ENCODE assay signal across 33 cellular contexts in the genomic region with DNA sequence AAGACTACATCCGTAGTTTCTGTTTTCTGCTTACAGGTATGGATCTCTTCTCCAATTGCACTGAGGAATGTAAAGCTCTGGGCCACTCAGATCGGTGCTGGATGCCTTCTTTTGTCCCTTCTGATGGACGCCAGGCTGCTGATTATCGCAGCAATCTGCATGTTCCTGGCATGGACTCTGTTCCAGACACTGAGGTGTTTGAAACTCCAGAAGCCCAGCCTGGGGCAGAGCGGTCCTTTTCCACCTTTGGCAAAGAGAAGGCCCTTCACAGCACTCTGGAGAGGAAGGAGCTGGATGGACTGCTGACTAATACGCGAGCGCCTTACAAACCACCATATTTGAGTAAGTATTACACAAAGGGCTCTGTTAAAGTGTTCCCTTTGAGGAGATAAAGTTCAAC. TPM values are rescaled to one million over a fixed set of nuclear protein-coding genes. Genes with fewer than 3 reads are reported as not detected.
A peak's percentile ranks its signal among the peaks of the same experiment; 100 is the strongest.
DNase-seq lines count a peak whose midpoint lies in the region; ATAC-seq lines count a peak whose summit lies in the region.
"Had no signal": no experiment of that assay in that cellular context is flagged by ENCODE, and none has a peak within 500 bp of the region (broad histone marks: within the 10 kb centered on the region; RNA-seq: fewer than 3 reads in every experiment).

No MANE protein-coding gene starts in this region.

- no CpG with 5 or more reads among the region's 8 CpGs for WGBS in neuronal stem cell (ENCODE audit: extremely low coverage in 2 of 2, insufficient read length in 2 of 2, insufficient replicate concordance in 1 of 2), 2 donors

- H3K27ac ChIP-seq in cingulate gyrus (ENCODE audit: low read depth, low read length) (peak overlapping the region; percentile 72), neuronal stem cell (replicated peaks; ENCODE audit: low read length) (no peak overlapping the region)
- H3K27ac ChIP-seq: A549, gastrocnemius medialis, hepatocyte, ovary had no signal

- no peak overlapping the region for H2AK5ac ChIP-seq in neuronal stem cell (ENCODE audit: low read depth, low read length)

- no peak overlapping the region for H2BK5ac ChIP-seq in neuronal stem cell (ENCODE audit: low read length)

- no peak overlapping the region for H2BK120ac ChIP-seq in neuronal stem cell (ENCODE audit: low read depth, low read length)

- CTCF ChIA-PET in T-cell (lab: Charles Lee), result no interaction called here

- H3K9ac ChIP-seq in neuronal stem cell (ENCODE audit: low read depth, low read length, poor library complexity), result no peak overlapping the region

- no peaks in the 10 kb centered on the region for H3K4me1 Mint-ChIP-seq in T-cell

- H3K4me1 ChIP-seq in neuronal stem cell (ENCODE audit: control insufficient read depth in 2 of 2, insufficient read depth in 1 of 2, low read depth in 1 of 2, low read length in 2 of 2), result no peaks in the 10 kb centered on the region
- H3K4me1 ChIP-seq: A549, gastrocnemius medialis had no signal

- H3K9me3 ChIP-seq in neuronal stem cell (replicated peaks in 1 of 2; ENCODE audit: control insufficient read depth in 2 of 2, insufficient read depth in 1 of 2, low read depth in 1 of 2, low read length in 2 of 2), result no peaks in the 10 kb centered on the region
- H3K9me3 ChIP-seq: A549, gastrocnemius medialis, ovary had no signal

- POLR2A ChIA-PET in T-cell (lab: Charles Lee), result no interaction called here

- no peak overlapping the region for H2BK15ac ChIP-seq in neuronal stem cell (ENCODE audit: low read length)

- no peak overlapping the region for H2BK12ac ChIP-seq in neuronal stem cell (ENCODE audit: low read length)

- H3K23ac ChIP-seq in neuronal stem cell (ENCODE audit: low read depth, low read length, poor library complexity), result no peak overlapping the region

- H3K79me1 ChIP-seq in neuronal stem cell (ENCODE audit: low read depth, low read length), result no peaks in the 10 kb centered on the region

- ATAC-seq in HG03139 (IDR thresholded peaks at IDR 0.05; ENCODE audit: unreplicated experiment) (no peak), T-cell (replicated peaks in 1 of 4) (no peak)
- ATAC-seq: CD8-positive, alpha-beta T cell; gastrocnemius medialis; HCT116; natural killer cell treated with Interleukin-12 subunit alpha and Interleukin-12 subunit beta and Interleukin-15 and Interleukin-18, amount 100 ng/mL, for 72 hours had no signal

- no peak overlapping the region for H3K4me3 Mint-ChIP-seq in T-cell
- H3K4me3 Mint-ChIP-seq: activated CD4-positive, alpha-beta memory T cell treated with anti-CD3 and anti-CD28 coated beads for 36 hours; activated T-helper 1 cell treated with anti-CD3 and anti-CD28 coated beads, Interleukin-12 subunit alpha, Interleukin-12 subunit beta, Interleukin-2, Interleukin-4 antibody, amounts not matched to agents 30 ng/mL and 10 ng/mL and 1 ng/mL, durations not matched to agents 14 hours and 24 hours and 36 hours; CD8-positive, alpha-beta T cell; natural killer cell treated with Interleukin-12 subunit alpha and Interleukin-12 subunit beta and Interleukin-15 and Interleukin-18, amount 100 ng/mL, for 72 hours; T-helper 1 cell treated with Interleukin-12 subunit alpha and Interleukin-12 subunit beta and Interleukin-4 antibody, amounts not matched to agents 30 μg/mL and 1 μg/mL, for 36 hours; type B pancreatic cell had no signal

- H3K27ac Mint-ChIP-seq in T-cell, result no peak overlapping the region
- H3K27ac Mint-ChIP-seq: activated CD4-positive, alpha-beta memory T cell treated with anti-CD3 and anti-CD28 coated beads for 36 hours; activated T-helper 1 cell treated with anti-CD3 and anti-CD28 coated beads, Interleukin-12 subunit alpha, Interleukin-12 subunit beta, Interleukin-2, Interleukin-4 antibody, amounts not matched to agents 30 ng/mL and 10 ng/mL and 1 ng/mL, durations not matched to agents 14 hours and 24 hours and 36 hours; CD8-positive, alpha-beta T cell; natural killer cell treated with Interleukin-12 subunit alpha and Interleukin-12 subunit beta and Interleukin-15 and Interleukin-18, amount 100 ng/mL, for 72 hours; T-helper 1 cell treated with Interleukin-12 subunit alpha and Interleukin-12 subunit beta and Interleukin-4 antibody, amounts not matched to agents 30 μg/mL and 1 μg/mL, for 36 hours; type B pancreatic cell had no signal

- no peaks in the 10 kb centered on the region for H3K9me3 Mint-ChIP-seq in T-cell
- H3K9me3 Mint-ChIP-seq: activated CD4-positive, alpha-beta memory T cell treated with anti-CD3 and anti-CD28 coated beads for 36 hours; activated T-helper 1 cell treated with anti-CD3 and anti-CD28 coated beads, Interleukin-12 subunit alpha, Interleukin-12 subunit beta, Interleukin-2, Interleukin-4 antibody, amounts not matched to agents 30 ng/mL and 10 ng/mL and 1 ng/mL, durations not matched to agents 14 hours and 24 hours and 36 hours; brain; CD8-positive, alpha-beta T cell; natural killer cell treated with Interleukin-12 subunit alpha and Interleukin-12 subunit beta and Interleukin-15 and Interleukin-18, amount 100 ng/mL, for 72 hours; T-helper 1 cell treated with Interleukin-12 subunit alpha and Interleukin-12 subunit beta and Interleukin-4 antibody, amounts not matched to agents 30 μg/mL and 1 μg/mL, for 36 hours; type B pancreatic cell had no signal

- no peak overlapping the region for H3K18ac ChIP-seq in neuronal stem cell (ENCODE audit: low read length)

- H3K4me2 ChIP-seq in neuronal stem cell (ENCODE audit: insufficient read depth, low read length, poor library complexity, severe bottlenecking), result no peak overlapping the region
- H3K4me2 ChIP-seq: A549, hepatocyte had no signal

- H3K4me3 ChIP-seq in neuronal stem cell (ENCODE audit: low read length in 2 of 2), result no peak overlapping the region
- H3K4me3 ChIP-seq: A549, gastrocnemius medialis, hepatocyte, lung, ovary had no signal

- H3K36me3 Mint-ChIP-seq in T-cell, result no peaks in the 10 kb centered on the region
- H3K36me3 Mint-ChIP-seq: activated CD4-positive, alpha-beta memory T cell treated with anti-CD3 and anti-CD28 coated beads for 36 hours; CD8-positive, alpha-beta T cell; natural killer cell treated with Interleukin-12 subunit alpha and Interleukin-12 subunit beta and Interleukin-15 and Interleukin-18, amount 100 ng/mL, for 72 hours had no signal

- H4K8ac ChIP-seq in neuronal stem cell (ENCODE audit: low read depth, low read length), result no peak overlapping the region

- H2AFZ ChIP-seq in neuronal stem cell (ENCODE audit: low read length), result peak overlapping the region; percentile 57
- H2AFZ ChIP-seq: hepatocyte had no signal

- no peak overlapping the region for H3K4ac ChIP-seq in neuronal stem cell (ENCODE audit: low read length)

- H3K14ac ChIP-seq in neuronal stem cell (ENCODE audit: low read length), result no peak overlapping the region

- DNase-seq in Ammon's horn (ENCODE audit: low spot score) (peak; percentile 37), M059J (ENCODE audit: low read depth) (peak; percentile 24), neuronal stem cell (ENCODE audit: low spot score) (no peak), NCI-H748 (lab: John Stamatoyannopoulos, UW; ENCODE audit: unreplicated experiment) (no peak), T-cell (no peak)
- DNase-seq in effector CD4-positive, alpha-beta T cell, result no peak
- DNase-seq: activated CD4-positive, alpha-beta memory T cell treated with anti-CD3 and anti-CD28 coated beads for 36 hours; activated CD4-positive, alpha-beta T cell treated with anti-CD3 and anti-CD28 coated beads for 1 hour; activated naive CD4-positive, alpha-beta T cell treated with Interleukin-2 at 50 U/mL for 16 hours; AML-193; CD8-positive, alpha-beta T cell; cerebellar nuclear complex; DMS153; gastrocnemius medialis; Kasumi-1; NCI-H146; NCI-H2107; NCI-H748 treated with DMSO at 0.1 percent for 48 hours; ovary; stimulated activated CD4-positive, alpha-beta T cell treated with anti-CD3 and anti-CD28 coated beads, Interleukin-15, amount 100 ng/mL, for 24 hours; stimulated activated CD4-positive, alpha-beta T cell treated with anti-CD3 and anti-CD28 coated beads, Interleukin-4, amount 100 ng/mL, for 4 hours had no signal

- H4K91ac ChIP-seq in neuronal stem cell (ENCODE audit: low read depth, low read length, poor library complexity), result no peak overlapping the region

- no peaks in the 10 kb centered on the region for H3K36me3 ChIP-seq in neuronal stem cell (replicated peaks in 1 of 2; ENCODE audit: control insufficient read depth in 2 of 2, insufficient read depth in 2 of 2, low read length in 2 of 2)
- H3K36me3 ChIP-seq: gastrocnemius medialis, ovary had no signal

- peaks cover 0 to 3% of the 10 kb centered on the region in 2 donors for H3K27me3 Mint-ChIP-seq in T-cell
- H3K27me3 Mint-ChIP-seq: activated CD4-positive, alpha-beta memory T cell treated with anti-CD3 and anti-CD28 coated beads for 36 hours; brain; natural killer cell treated with Interleukin-12 subunit alpha and Interleukin-12 subunit beta and Interleukin-15 and Interleukin-18, amount 100 ng/mL, for 72 hours; type B pancreatic cell had no signal

- H3K27me3 ChIP-seq in neuronal stem cell (ENCODE audit: control insufficient read depth in 3 of 3, insufficient read depth in 3 of 3, low read depth in 1 of 3, low read length in 3 of 3), result no peaks in the 10 kb centered on the region
- H3K27me3 ChIP-seq: gastrocnemius medialis, hepatocyte, ovary had no signal

RNA-seq across cellular contexts. Expression of a gene that starts 13.8 kb away (rescaled TPM):
- total RNA-seq in M059J (2014; rRNA removed; shearing (Covaris generic)), result 5.3 and 7.9 TPM in 2 replicates
- 1.2 TPM for polyA plus RNA-seq in neuronal stem cell (2013, experiment 1 of 2)
- polyA plus RNA-seq in neuronal stem cell (2013, experiment 2 of 2), result 1.1 TPM
- total RNA-seq in T-cell, result not detected
- total RNA-seq: activated CD4-positive, alpha-beta memory T cell treated with anti-CD3 and anti-CD28 coated beads for 36 hours; activated T-helper 1 cell treated with anti-CD3 and anti-CD28 coated beads, Interleukin-12 subunit alpha, Interleukin-12 subunit beta, Interleukin-2, Interleukin-4 antibody, amounts not matched to agents 30 ng/mL and 10 ng/mL and 1 ng/mL, durations not matched to agents 14 hours and 24 hours and 36 hours; CD8-positive, alpha-beta T cell; natural killer cell treated with Interleukin-12 subunit alpha and Interleukin-12 subunit beta and Interleukin-15 and Interleukin-18, amount 100 ng/mL, for 72 hours; OCI-LY7 had no signal

Comparison
In these comparisons a context has a peak if more than half of its experiments do, and no peak if none do; other contexts are left out.
1. DNase-seq: peak in Ammon's horn (single experiment) and M059J (single experiment); none in neuronal stem cell (single experiment), NCI-H748 (single experiment), effector CD4-positive, alpha-beta T cell (single experiment) and T-cell (0 of 34).